24 cellular contexts compared by ENCODE assay signal in genomic region chr14:64990939-64991338, GRCh38. TPM values are rescaled to one million over a fixed set of nuclear protein-coding genes. Genes with fewer than 3 reads are reported as not detected.
"Had no signal": no experiment of that assay in that cellular context is flagged by ENCODE, and none has a peak within 500 bp of the region (broad histone marks: within the 10 kb centered on the region; RNA-seq: fewer than 3 reads in every experiment).

No MANE protein-coding gene starts in this region.

- H3K9me3 Mint-ChIP-seq: activated naive CD4-positive, alpha-beta T cell treated with anti-CD3 and anti-CD28 coated beads, Interleukin-2, amount 50 U/mL, for 72 hours; activated T-cell treated with anti-CD3 and anti-CD28 coated beads, Interleukin-2, amount 50 U/mL, for 72 hours; dendritic cell treated with granulocyte-macrophage colony-stimulating factor and Interleukin-4, amounts not matched to agents 40 ng/mL and 50 ng/mL, for 4 days; immature natural killer cell; naive B cell had no signal

- DNase-seq: activated CD4-positive, alpha-beta T cell treated with anti-CD3 and anti-CD28 coated beads for 48 hours; activated CD4-positive, CD25-positive, alpha-beta regulatory T cell; activated CD8-positive, alpha-beta memory T cell treated with anti-CD3 and anti-CD28 coated beads for 24 hours; activated gamma-delta T cell treated with Interleukin-2 at 50 U/mL for 16 hours; activated T-cell treated with anti-CD3 and anti-CD28 coated beads, Interleukin-2, amount 50 U/mL, for 72 hours; amniotic stem cell; effector memory CD4-positive, alpha-beta T cell; esophagus squamous epithelium; kidney glomerular epithelial cell; left ventricle myocardium superior; mesenchymal stem cell; mucosa of descending colon; naive B cell; nucleus accumbens; sigmoid colon; stimulated activated CD4-positive, alpha-beta T cell treated with anti-CD3 and anti-CD28 coated beads, Interleukin-4, amount 100 ng/mL, for 24 hours; T-helper 9 cell; tibial artery; uterus had no signal

- H3K9me3 ChIP-seq: esophagus squamous epithelium, mucosa of descending colon, sigmoid colon, tibial artery, uterus had no signal

- H3K36me3 ChIP-seq: esophagus squamous epithelium, sigmoid colon, tibial artery, uterus had no signal

- ATAC-seq: activated naive CD4-positive, alpha-beta T cell treated with anti-CD3 and anti-CD28 coated beads, Interleukin-2, amount 50 U/mL, for 72 hours; activated T-cell treated with anti-CD3 and anti-CD28 coated beads, Interleukin-2, amount 50 U/mL, for 72 hours; left ventricle myocardium superior; mucosa of descending colon had no signal

- H3K4me3 Mint-ChIP-seq: dendritic cell treated with granulocyte-macrophage colony-stimulating factor and Interleukin-4, amounts not matched to agents 40 ng/mL and 50 ng/mL, for 4 days had no signal

- H3K27me3 Mint-ChIP-seq: naive B cell had no signal

- H3K27ac ChIP-seq: esophagus squamous epithelium, sigmoid colon, tibial artery, uterus had no signal

- H3K4me1 ChIP-seq: uterus had no signal

- H3K36me3 Mint-ChIP-seq: immature natural killer cell, naive B cell had no signal

- H3K27me3 ChIP-seq: esophagus squamous epithelium, sigmoid colon, tibial artery, uterus had no signal

- H3K4me3 ChIP-seq: esophagus squamous epithelium, mucosa of descending colon, sigmoid colon, tibial artery, uterus had no signal

RNA-seq across cellular contexts. Expression of gene GPX2, which starts 48.4 kb away (rescaled TPM):
- total RNA-seq: activated naive CD4-positive, alpha-beta T cell treated with anti-CD3 and anti-CD28 coated beads, Interleukin-2, amount 50 U/mL, for 72 hours; activated T-cell treated with anti-CD3 and anti-CD28 coated beads, Interleukin-2, amount 50 U/mL, for 72 hours; chondrocyte; left ventricle myocardium superior; subcutaneous adipose tissue had no signal
- polyA plus RNA-seq: immature natural killer cell had no signal
